Comparison of ENCODE assay signal across 8 cellular contexts in genomic region chr12:4908694-4909396, GRCh38. TPM values are rescaled to one million over a fixed set of nuclear protein-coding genes. Genes with fewer than 3 reads are reported as not detected.
A peak's percentile ranks its signal among the peaks of the same experiment; 100 is the strongest.
DNase-seq lines count a peak whose midpoint lies in the region; ATAC-seq and TF ChIP-seq lines count a peak whose summit lies in the region.

No MANE protein-coding gene starts in this region.

- no peaks in the 10 kb centered on the region for H3K79me2 ChIP-seq in MM.1S (ENCODE audit: low read length)

- DNase-seq in EL (peak; percentile 7), MM.1S (no peak), NCI-H1048 (lab: John Stamatoyannopoulos, UW) (no peak), RKO (ENCODE audit: low spot score) (no peak)
- peak; percentile 13 for DNase-seq in activated naive CD4-positive, alpha-beta T cell treated with anti-CD3 and anti-CD28 coated beads, Interleukin-2, amount 50 U/mL, for 16 hours

- H3K9ac ChIP-seq in MM.1S (ENCODE audit: low read length), result no peak overlapping the region

- 1 to 3% methylated on average over 14 to 27 of the region's 31 CpGs for WGBS in mesodermal cell (ENCODE audit: insufficient coverage in 2 of 2), 2 experiments

- H3K27ac ChIP-seq in MM.1S (ENCODE audit: low read length) (no peak overlapping the region), mesodermal cell (ENCODE audit: low read depth, low read length, severe bottlenecking) (no peak overlapping the region)

- H3F3A ChIP-seq in MM.1S (ENCODE audit: insufficient read depth, low read length), result no peaks in the 10 kb centered on the region

- H3K4me2 ChIP-seq in MM.1S (ENCODE audit: low read depth, low read length), result peak overlapping the region; percentile 75

- TF ChIP-seq CTCF in MM.1S (IDR thresholded peaks at IDR 0.05; ENCODE audit: low read length), result no peak

- no peaks in the 10 kb centered on the region for H3K36me3 ChIP-seq in MM.1S (replicated peaks; ENCODE audit: insufficient read depth, low read length)
- no peaks in the 10 kb centered on the region for H3K36me3 ChIP-seq in mesodermal cell (ENCODE audit: control insufficient read depth, insufficient read depth, low read length)

- H4K20me1 ChIP-seq in MM.1S (ENCODE audit: insufficient read depth, low read length), result no peaks in the 10 kb centered on the region

- H3K4me1 ChIP-seq in MM.1S (ENCODE audit: low read length) (no peaks in the 10 kb centered on the region), mesodermal cell (ENCODE audit: control insufficient read depth, insufficient read depth, low read length, poor library complexity, severe bottlenecking) (peaks cover 6% of the 10 kb centered on the region)

- ATAC-seq in GM21576 (IDR thresholded peaks at IDR 0.05; ENCODE audit: unreplicated experiment) (no peak), GM21367 (IDR thresholded peaks at IDR 0.05; ENCODE audit: unreplicated experiment) (no peak)

- H3K9me3 ChIP-seq in MM.1S (replicated peaks; ENCODE audit: insufficient read depth, low read length) (no peaks in the 10 kb centered on the region), mesodermal cell (ENCODE audit: control insufficient read depth, low read length) (no peaks in the 10 kb centered on the region)

- H2AFZ ChIP-seq in MM.1S (ENCODE audit: low read length), result no peak overlapping the region

- peak overlapping the region; percentile 74; the same call in 1 of the 2 replicates for H3K4me3 ChIP-seq in MM.1S (ENCODE audit: low read length)
- H3K4me3 ChIP-seq in mesodermal cell (ENCODE audit: extremely low read depth, insufficient read depth, low read length, poor library complexity, severe bottlenecking), result peak overlapping the region; percentile 35

- H3K27me3 ChIP-seq in MM.1S (replicated peaks; ENCODE audit: insufficient read depth, low read length), result peaks cover 21% of the 10 kb centered on the region

- no peaks in the 10 kb centered on the region for H3K9me2 ChIP-seq in MM.1S (replicated peaks; ENCODE audit: insufficient read depth, low read length)

RNA-seq across cellular contexts. Expression of gene KCNA1, which starts 0.9 kb away (rescaled TPM):
- polyA plus RNA-seq in mesodermal cell (2013, experiment 1 of 2), result 0.37 TPM
- polyA plus RNA-seq in mesodermal cell (2013, experiment 2 of 2), result 0.15 TPM

Comparison
In these comparisons a context has a peak if more than half of its experiments do, and no peak if none do; other contexts are left out.
1. DNase-seq: peak in EL (single experiment) and activated naive CD4-positive, alpha-beta T cell treated with anti-CD3 and anti-CD28 coated beads, Interleukin-2, amount 50 U/mL, for 16 hours (single experiment); none in MM.1S (single experiment), NCI-H1048 (single experiment) and RKO (single experiment).